In genomic region chr19:48812094-48812929, GRCh38 we compare ENCODE assay signal across 8 cellular contexts. TPM values are rescaled to one million over a fixed set of nuclear protein-coding genes. Genes with fewer than 3 reads are reported as not detected.
DNase-seq lines count a peak whose midpoint lies in the region; ATAC-seq and TF ChIP-seq lines count a peak whose summit lies in the region.

No MANE protein-coding gene starts in this region.

- TF ChIP-seq EP300 in tibial nerve (IDR thresholded peaks at IDR 0.05) = peak; percentile 85 to 89

- 3% methylated on average over 11 of the region's 39 CpGs; no CpG with 5 or more reads in 1 of the 2 experiments for WGBS in IMR-90 (ENCODE audit: extremely low coverage in 2 of 2, insufficient read length in 1 of 2), 2 experiments
- 21 to 25% methylated on average over 35 to 39 of the region's 39 CpGs for WGBS in tibial nerve, 2 donors

- no peak overlapping the region for H3K14ac ChIP-seq in IMR-90 (replicated peaks; ENCODE audit: low read depth, low read length)

- dilution Hi-C loops in IMR-90 (cut with HindIII; ENCODE audit: low sequenced_read_pairs, unreplicated experiment) = no loop called here

- H3K27ac ChIP-seq in IMR-90 (ENCODE audit: insufficient read depth, low read length) (no peak overlapping the region; the same call in 1 of the 2 replicates), RWPE1 (peak overlapping the region; percentile 89), tibial nerve (peak overlapping the region; percentile 89 to 94 (median 92))

- H3K27me3 ChIP-seq in IMR-90 (ENCODE audit: control insufficient read depth, insufficient read depth, low read length) = no peaks in the 10 kb centered on the region
- H3K27me3 ChIP-seq in tibial nerve = no peaks in the 10 kb centered on the region

- H2AK5ac ChIP-seq in IMR-90 (ENCODE audit: low read depth, low read length) = peak overlapping the region; percentile 73; the same call in 1 of the 2 replicates

- H3K9me1 ChIP-seq in IMR-90 (ENCODE audit: insufficient read depth, low read length) = no peaks in the 10 kb centered on the region; the same call in 1 of the 2 replicates

- no peaks in the 10 kb centered on the region for H3K36me3 ChIP-seq in IMR-90 (ENCODE audit: control insufficient read depth, insufficient read depth, low read length)
- H3K36me3 ChIP-seq in tibial nerve = peaks cover 0 to 14% (median 0%) of the 10 kb centered on the region in 3 donors

- POLR2A ChIA-PET in IMR-90 (lab: Charles Lee; ENCODE audit: unreplicated experiment) (no interaction called here), RWPE1 (lab: Yijun Ruan, JAX; ENCODE audit: low non-redundant PET) (interaction anchor here (0.6 to 0.7 kb wide), 2 partner anchors 55 to 624 kb away, joined by 5 to 6 read pairs; no protein-coding TSS in a partner anchor)

- no peak overlapping the region for H3K9ac ChIP-seq in IMR-90 (ENCODE audit: low read depth, low read length)

- H3K27ac Mint-ChIP-seq in activated naive CD4-positive, alpha-beta T cell treated with anti-CD3 and anti-CD28 coated beads, Interleukin-2, amount 50 U/mL, for 24 hours = no peak overlapping the region

- in situ Hi-C loops in IMR-90 (cut with MboI; ENCODE audit: low sequenced_read_pairs) = no loop called here

- H3K4me1 Mint-ChIP-seq in activated naive CD4-positive, alpha-beta T cell treated with anti-CD3 and anti-CD28 coated beads, Interleukin-2, amount 50 U/mL, for 24 hours = peaks cover 32% of the 10 kb centered on the region

- intact Hi-C loops in IMR-90 (cut with micrococcal nuclease) = no loop called here

- H3K23ac ChIP-seq in IMR-90 (ENCODE audit: low read depth, low read length) = peak overlapping the region; percentile 49; the same call in 1 of the 2 replicates

- TF ChIP-seq CTCF in IMR-90 (conservative IDR thresholded peaks at IDR 0.05; ENCODE audit: low read depth, low read length) (no peak), RWPE1 (conservative IDR thresholded peaks at IDR 0.05; ENCODE audit: low read depth) (no peak), tibial nerve (IDR thresholded peaks at IDR 0.05) (peak in 1 of 5 experiments; percentile 27)

- H3K56ac ChIP-seq in IMR-90 (ENCODE audit: extremely low read depth, insufficient read depth, low read length) = no peak overlapping the region

- no peaks in the 10 kb centered on the region for H3K9me3 ChIP-seq in IMR-90 (ENCODE audit: control insufficient read depth, insufficient read depth, low read length)
- no peaks in the 10 kb centered on the region for H3K9me3 ChIP-seq in tibial nerve

- H2BK20ac ChIP-seq in IMR-90 (ENCODE audit: low read depth, low read length) = no peak overlapping the region

- H3K9me3 Mint-ChIP-seq in activated naive CD4-positive, alpha-beta T cell treated with anti-CD3 and anti-CD28 coated beads, Interleukin-2, amount 50 U/mL, for 24 hours = no peaks in the 10 kb centered on the region

- peak overlapping the region; percentile 92 for H2AK9ac ChIP-seq in IMR-90 (replicated peaks; ENCODE audit: low read depth, low read length, poor library complexity)

- H3K27me3 Mint-ChIP-seq in activated naive CD4-positive, alpha-beta T cell treated with anti-CD3 and anti-CD28 coated beads, Interleukin-2, amount 50 U/mL, for 24 hours = no peaks in the 10 kb centered on the region

- peaks cover 6% of the 10 kb centered on the region; the same call in 1 of the 2 replicates for H4K20me1 ChIP-seq in IMR-90 (ENCODE audit: insufficient read depth, low read length)

- no peak overlapping the region for H3K18ac ChIP-seq in IMR-90 (ENCODE audit: low read depth, low read length)

- H4K5ac ChIP-seq in IMR-90 (ENCODE audit: low read depth, low read length) = no peak overlapping the region; the same call in 1 of the 2 replicates

- no peak overlapping the region for H2BK15ac ChIP-seq in IMR-90 (ENCODE audit: low read depth, low read length)

- no TSS peak for BruUV-seq in IMR-90 (replicated peaks; lab: Mats Ljungman, UMichigan)

- H3K36me3 Mint-ChIP-seq in activated naive CD4-positive, alpha-beta T cell treated with anti-CD3 and anti-CD28 coated beads, Interleukin-2, amount 50 U/mL, for 24 hours = no peaks in the 10 kb centered on the region

- H3K4me3 Mint-ChIP-seq in activated naive CD4-positive, alpha-beta T cell treated with anti-CD3 and anti-CD28 coated beads, Interleukin-2, amount 50 U/mL, for 24 hours = peak overlapping the region; percentile 73

- H3K4me2 ChIP-seq in IMR-90 (ENCODE audit: low read depth, low read length) = peak overlapping the region; percentile 92

- DNase-seq in SIG-M5 treated with dmso at 0.1 percent for 504 hours (lab: John Stamatoyannopoulos, UW; ENCODE audit: unreplicated experiment) (peak; percentile 57), SIG-M5 (lab: John Stamatoyannopoulos, UW) (no peak), IMR-90 (peak; percentile 13), RWPE1 (ENCODE audit: low spot score) (peak; percentile 87), globus pallidus (ENCODE audit: low spot score) (peak; percentile 77), occipital lobe (lab: John Stamatoyannopoulos, UW) (peak; percentile 72), tibial nerve (ENCODE audit: low spot score in 2 of 2) (peak; percentile 85 to 90)

- H3K4ac ChIP-seq in IMR-90 (ENCODE audit: low read depth, low read length) = no peak overlapping the region

- H2AFZ ChIP-seq in IMR-90 (replicated peaks; ENCODE audit: low read length, poor library complexity) = peak overlapping the region; percentile 82

- H3K4me3 ChIP-seq in IMR-90 (ENCODE audit: insufficient read depth, low read depth, low read length) (peak overlapping the region; percentile 40), tibial nerve (peak overlapping the region; percentile 53 to 75 (median 63))

- no peak overlapping the region for H2BK5ac ChIP-seq in IMR-90 (ENCODE audit: low read depth, low read length, poor library complexity, severe bottlenecking)

- H3K4me1 ChIP-seq in IMR-90 (ENCODE audit: control insufficient read depth, insufficient read depth, low read length) (peaks cover 5% of the 10 kb centered on the region; the same call in 1 of the 2 replicates), tibial nerve (peaks cover 0 to 47% (median 12%) of the 10 kb centered on the region in 4 donors)

- CTCF ChIA-PET in IMR-90 (lab: Yijun Ruan, JAX) (interaction anchor here (0.7 to 2.1 kb wide), 3 partner anchors 17 to 167 kb away, joined by 3 to 7 read pairs (median 3); partner anchors contain the start of gene HSD17B14), RWPE1 (lab: Yijun Ruan, JAX) (interaction anchor here (0.6 to 1.0 kb wide), 2 partner anchors 24 kb away, joined by 3 to 9 read pairs; partner anchors contain the start of gene HSD17B14)

- no peak overlapping the region for H4K91ac ChIP-seq in IMR-90 (ENCODE audit: insufficient read depth, low read depth, low read length)

- peak; percentile 75 for ATAC-seq in IMR-90 (ENCODE audit: low read depth)

- TF ChIP-seq RAD21 in IMR-90 (IDR thresholded peaks at IDR 0.05; ENCODE audit: low read length) = no peak

- H2BK120ac ChIP-seq in IMR-90 (ENCODE audit: low read depth, low read length) = no peak overlapping the region

- peaks cover 0 to 18% of the 10 kb centered on the region in 2 experiments; a peak in 1 of 4 replicates for H3K79me1 ChIP-seq in IMR-90 (ENCODE audit: low read depth in 1 of 2, low read length in 2 of 2)

- no peak for TF ChIP-seq POLR2A in IMR-90 (IDR thresholded peaks at IDR 0.05; ENCODE audit: low read depth, low read length)
- peak; percentile 29 to 79 for TF ChIP-seq POLR2A in tibial nerve (IDR thresholded peaks at IDR 0.05)

- H4K8ac ChIP-seq in IMR-90 (ENCODE audit: low read depth in 2 of 2, low read length in 2 of 2) = peak overlapping the region; percentile 38 to 59; a peak in 1 of 4 replicates

TF ChIP-seq in IMR-90, 13 proteins besides CTCF, POLR2A, EP300 and RAD21:
- TF ChIP-seq CEBPB (IDR thresholded peaks at IDR 0.05; ENCODE audit: low read depth, low read length) = no peak
- TF ChIP-seq RCOR1 (IDR thresholded peaks at IDR 0.05; ENCODE audit: insufficient replicate concordance, low read length) = no peak
- TF ChIP-seq NFE2L2 (IDR thresholded peaks at IDR 0.05; ENCODE audit: low read depth, low read length) = no peak
- no peak for TF ChIP-seq CHD1 (IDR thresholded peaks at IDR 0.05; ENCODE audit: low read depth, low read length)
- TF ChIP-seq MAZ (IDR thresholded peaks at IDR 0.05; ENCODE audit: borderline replicate concordance, low read depth, low read length) = peak; percentile 59; the same call in 1 of the 2 replicates
- no peak for TF ChIP-seq MXI1 (IDR thresholded peaks at IDR 0.05; ENCODE audit: borderline replicate concordance, low read depth, low read length)

RNA-seq across cellular contexts. Expression of gene BCAT2, which starts 1.5 kb away (rescaled TPM):
- total RNA-seq in IMR-90 (2012; rRNA removed) (20.1 and 21.7 TPM in 2 replicates), occipital lobe (12.5 TPM), tibial nerve (100 to 1,000 TPM in 1 of 4 donors, 10 to 100 TPM in 3; 75.8 to 108 (median 88.3) TPM)
- 42.2 and 45.3 TPM in 2 replicates for polyA plus RNA-seq in IMR-90 (2012; rRNA removed)
- polyA plus RNA-seq in IMR-90 (2012; cell fraction: cytosol; rRNA removed) = 28.9 and 55.2 TPM in 2 replicates
- polyA plus RNA-seq in IMR-90 (2012; cell fraction: nucleus; rRNA removed; ENCODE audit: low replicate concordance) = 35.9 and 75.7 TPM in 2 replicates

RNA-seq across cellular contexts. Expression of gene HSD17B14, which starts 24.0 kb away (rescaled TPM):
- total RNA-seq in IMR-90 (2012; rRNA removed) (0.54 and 0.56 TPM in 2 replicates), occipital lobe (2.5 TPM), tibial nerve (10 to 100 TPM; 20.1 to 34.5 (median 26.3) TPM)
- polyA plus RNA-seq in IMR-90 (2012; rRNA removed) = 4.5 and 5.6 TPM in 2 replicates
- polyA plus RNA-seq in IMR-90 (2012; cell fraction: cytosol; rRNA removed) = 7.9 TPM in 2 replicates
- polyA plus RNA-seq in IMR-90 (2012; cell fraction: nucleus; rRNA removed; ENCODE audit: low replicate concordance) = 14.0 and 14.9 TPM in 2 replicates

RNA-seq across cellular contexts. Expression of gene PLEKHA4, which starts 56.1 kb away (rescaled TPM):
- total RNA-seq in IMR-90 (2012; rRNA removed) (4.2 and 4.5 TPM in 2 replicates), occipital lobe (0.31 TPM), tibial nerve (100 to 1,000 TPM; 211 to 444 (median 282) TPM)
- 14.4 and 17.2 TPM in 2 replicates for polyA plus RNA-seq in IMR-90 (2012; rRNA removed)
- 17.5 and 22.0 TPM in 2 replicates for polyA plus RNA-seq in IMR-90 (2012; cell fraction: cytosol; rRNA removed)
- polyA plus RNA-seq in IMR-90 (2012; cell fraction: nucleus; rRNA removed; ENCODE audit: low replicate concordance) = 28.8 and 60.3 TPM in 2 replicates

RNA-seq across cellular contexts. Expression of gene FGF21, which starts 57.0 kb away (rescaled TPM):
- total RNA-seq in IMR-90 (2012; rRNA removed) (not detected in 2 replicates), occipital lobe (not detected), tibial nerve (not detected)
- not detected in 2 replicates for polyA plus RNA-seq in IMR-90 (2012; rRNA removed)
- polyA plus RNA-seq in IMR-90 (2012; cell fraction: cytosol; rRNA removed) = not detected in 2 replicates
- polyA plus RNA-seq in IMR-90 (2012; cell fraction: nucleus; rRNA removed; ENCODE audit: low replicate concordance) = not detected in 2 replicates

RNA-seq across cellular contexts. Expression of gene FUT1, which starts 59.9 kb away (rescaled TPM):
- total RNA-seq in IMR-90 (2012; rRNA removed) (under 0.01 and 0.18 TPM in 2 replicates), occipital lobe (0.47 TPM), tibial nerve (1 to 10 TPM in 3 of 4 donors, under 1 TPM in 1; 0.98 to 4.2 (median 2.4) TPM)
- polyA plus RNA-seq in IMR-90 (2012; rRNA removed) = 0.03 and 0.09 TPM in 2 replicates
- 0.01 and 0.12 TPM in 2 replicates for polyA plus RNA-seq in IMR-90 (2012; cell fraction: cytosol; rRNA removed)
- 0.02 and 0.04 TPM in 2 replicates for polyA plus RNA-seq in IMR-90 (2012; cell fraction: nucleus; rRNA removed; ENCODE audit: low replicate concordance)

Comparison
In these comparisons a context has a peak if more than half of its experiments do, and no peak if none do; other contexts are left out.
1. RNA of gene PLEKHA4, which starts 56.1 kb away (total RNA-seq): 211 to 444 TPM in tibial nerve; 4.2 to 4.5 TPM in IMR-90 and 0.31 TPM in occipital lobe (single experiment); every median in the first group is over 10 times any median in the second.